10 cellular contexts compared by ENCODE assay signal in the genomic region with DNA sequence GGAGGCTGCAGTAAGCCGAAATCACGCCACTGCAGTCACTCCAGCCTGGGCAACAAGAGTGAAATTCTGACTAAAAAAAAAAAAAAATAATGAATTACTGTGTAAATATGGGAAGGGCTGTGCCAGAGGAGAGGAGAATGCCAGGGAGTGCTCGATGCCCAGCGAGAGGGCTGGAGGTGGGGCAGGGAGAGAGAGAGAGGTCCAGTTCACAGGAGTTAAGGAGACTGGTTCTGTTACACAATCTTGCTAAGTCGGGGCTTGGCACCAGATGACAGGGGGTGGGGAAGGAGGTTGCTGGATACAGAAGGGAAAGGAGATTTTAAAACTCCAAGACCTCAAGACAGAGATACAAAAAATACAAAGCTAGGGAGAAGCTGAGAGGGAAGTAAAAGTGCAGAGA. TPM values are rescaled to one million over a fixed set of nuclear protein-coding genes. Genes with fewer than 3 reads are reported as not detected.
DNase-seq lines count a peak whose midpoint lies in the region; ATAC-seq lines count a peak whose summit lies in the region.
"Had no signal": no experiment of that assay in that cellular context is flagged by ENCODE, and none has a peak within 500 bp of the region (broad histone marks: within the 10 kb centered on the region; RNA-seq: fewer than 3 reads in every experiment).

No MANE protein-coding gene starts in this region.

- 13 to 17% methylated on average over 5 of the region's 5 CpGs for WGBS in GM23248 (ENCODE audit: low coverage in 1 of 2, low lambda C conversion rate in 2 of 2, missing lambda C conversion rate in 2 of 2), 2 experiments

- in situ Hi-C loops in GM23248 (cut with MboI), result no loop called here

- no peaks in the 10 kb centered on the region for H3K9me3 ChIP-seq in GM23248 (ENCODE audit: low read depth)

- no peaks in the 10 kb centered on the region for H4K20me1 ChIP-seq in GM23248 (ENCODE audit: insufficient read depth)

- no peaks in the 10 kb centered on the region for H3K36me3 Mint-ChIP-seq in stimulated activated naive B cell treated with anti-CD40 and anti-IgM and Interleukin-4, amounts not matched to agents 10 μg/mL and 1 μg/mL and 100 μg/mL, for 72 hours

- DNase-seq in GM23248 (peak; percentile 70), amniotic epithelial cell (ENCODE audit: low read depth) (peak; percentile 67), hippocampal formation (lab: John Stamatoyannopoulos, UW) (peak; percentile 31 to 57), NCI-H146 treated with DMSO at 0.1 percent for 48 hours (lab: John Stamatoyannopoulos, UW; ENCODE audit: unreplicated experiment) (no peak)
- DNase-seq in stimulated activated naive B cell treated with anti-CD40 and anti-IgM and Interleukin-4, amounts not matched to agents 10 μg/mL and 1 μg/mL and 100 μg/mL, for 72 hours, result no peak
- no peak for DNase-seq in stimulated activated CD4-positive, alpha-beta T cell treated with anti-CD3 and anti-CD28 coated beads, Interleukin-4, amount 100 ng/mL, for 24 hours
- DNase-seq: activated CD4-positive, alpha-beta T cell treated with anti-CD3 and anti-CD28 coated beads for 4 hours had no signal

- no peak overlapping the region for H3K4me3 Mint-ChIP-seq in stimulated activated naive B cell treated with anti-CD40 and anti-IgM and Interleukin-4, amounts not matched to agents 10 μg/mL and 1 μg/mL and 100 μg/mL, for 72 hours

- no peaks in the 10 kb centered on the region for H3K9me3 Mint-ChIP-seq in stimulated activated naive B cell treated with anti-CD40 and anti-IgM and Interleukin-4, amounts not matched to agents 10 μg/mL and 1 μg/mL and 100 μg/mL, for 72 hours

- H3K27me3 ChIP-seq in GM23248 (replicated peaks; ENCODE audit: insufficient read depth), result no peaks in the 10 kb centered on the region

- H3K79me2 ChIP-seq in GM23248 (ENCODE audit: insufficient read depth), result no peaks in the 10 kb centered on the region

- H3K27ac ChIP-seq in GM23248, result no peak overlapping the region

- no peak overlapping the region for H3K4me3 ChIP-seq in GM23248

- no peaks in the 10 kb centered on the region for H3K4me1 Mint-ChIP-seq in stimulated activated naive B cell treated with anti-CD40 and anti-IgM and Interleukin-4, amounts not matched to agents 10 μg/mL and 1 μg/mL and 100 μg/mL, for 72 hours

- peaks cover 16% of the 10 kb centered on the region; the same call in 1 of the 2 replicates for H3K4me1 ChIP-seq in GM23248 (ENCODE audit: insufficient read depth)

- H3K4me2 ChIP-seq in GM23248 (ENCODE audit: unreplicated experiment), result peak overlapping the region; percentile 49

- no peak overlapping the region for H3K9ac ChIP-seq in GM23248

- no peak overlapping the region for H2AFZ ChIP-seq in GM23248

- no peaks in the 10 kb centered on the region for H3K36me3 ChIP-seq in GM23248 (ENCODE audit: low read depth)

- H3K9me2 ChIP-seq in GM23248 (ENCODE audit: insufficient read depth), result no peaks in the 10 kb centered on the region

- H3F3A ChIP-seq in GM23248 (ENCODE audit: insufficient read depth), result no peaks in the 10 kb centered on the region

- no peaks in the 10 kb centered on the region for H3K27me3 Mint-ChIP-seq in stimulated activated naive B cell treated with anti-CD40 and anti-IgM and Interleukin-4, amounts not matched to agents 10 μg/mL and 1 μg/mL and 100 μg/mL, for 72 hours

- peak overlapping the region; percentile 28 for H3K27ac Mint-ChIP-seq in stimulated activated naive B cell treated with anti-CD40 and anti-IgM and Interleukin-4, amounts not matched to agents 10 μg/mL and 1 μg/mL and 100 μg/mL, for 72 hours

- ATAC-seq in stimulated activated naive B cell treated with anti-CD40 and anti-IgM and Interleukin-4, amounts not matched to agents 10 μg/mL and 1 μg/mL and 100 μg/mL, for 72 hours (replicated peaks), result no peak
- no peak for ATAC-seq in GM21423 (IDR thresholded peaks at IDR 0.05; ENCODE audit: unreplicated experiment)
- no peak for ATAC-seq in GM19328 (IDR thresholded peaks at IDR 0.05; ENCODE audit: unreplicated experiment)

RNA-seq across cellular contexts. Expression of a gene that starts 1.2 kb away (rescaled TPM):
- 3.5 and 4.0 TPM in 2 replicates for total RNA-seq in GM23248 (2014; rRNA removed; shearing (Covaris generic))
- 3.0 and 3.8 TPM in 2 replicates for polyA plus RNA-seq in GM23248 (2016; fragmentation: Nextera tagmentation; extraction: Ambion mirVana)
- total RNA-seq: HT1080 had no signal

RNA-seq across cellular contexts. Expression of a gene that starts 24.3 kb away (rescaled TPM):
- total RNA-seq in GM23248 (2014; rRNA removed; shearing (Covaris generic)), result 14.4 and 20.0 TPM in 2 replicates
- polyA plus RNA-seq in GM23248 (2016; fragmentation: Nextera tagmentation; extraction: Ambion mirVana), result 11.0 and 11.3 TPM in 2 replicates

RNA-seq across cellular contexts. Expression of a gene that starts 28.0 kb away (rescaled TPM):
- total RNA-seq in GM23248 (2014; rRNA removed; shearing (Covaris generic)), result 214 and 262 TPM in 2 replicates
- polyA plus RNA-seq in GM23248 (2016; fragmentation: Nextera tagmentation; extraction: Ambion mirVana), result 186 and 193 TPM in 2 replicates

RNA-seq across cellular contexts. Expression of a gene that starts 44.1 kb away (rescaled TPM):
- 51.7 and 65.9 TPM in 2 replicates for total RNA-seq in GM23248 (2014; rRNA removed; shearing (Covaris generic))
- 47.5 and 50.2 TPM in 2 replicates for polyA plus RNA-seq in GM23248 (2016; fragmentation: Nextera tagmentation; extraction: Ambion mirVana)

Comparison
In these comparisons a context has a peak if more than half of its experiments do, and no peak if none do; other contexts are left out.
1. DNase-seq: peak in GM23248 (single experiment), amniotic epithelial cell (single experiment) and hippocampal formation (2 of 2); none in stimulated activated naive B cell treated with anti-CD40 and anti-IgM and Interleukin-4, amounts not matched to agents 10 μg/mL and 1 μg/mL and 100 μg/mL, for 72 hours (single experiment), NCI-H146 treated with DMSO at 0.1 percent for 48 hours (single experiment) and stimulated activated CD4-positive, alpha-beta T cell treated with anti-CD3 and anti-CD28 coated beads, Interleukin-4, amount 100 ng/mL, for 24 hours (single experiment).